In the genomic region with DNA sequence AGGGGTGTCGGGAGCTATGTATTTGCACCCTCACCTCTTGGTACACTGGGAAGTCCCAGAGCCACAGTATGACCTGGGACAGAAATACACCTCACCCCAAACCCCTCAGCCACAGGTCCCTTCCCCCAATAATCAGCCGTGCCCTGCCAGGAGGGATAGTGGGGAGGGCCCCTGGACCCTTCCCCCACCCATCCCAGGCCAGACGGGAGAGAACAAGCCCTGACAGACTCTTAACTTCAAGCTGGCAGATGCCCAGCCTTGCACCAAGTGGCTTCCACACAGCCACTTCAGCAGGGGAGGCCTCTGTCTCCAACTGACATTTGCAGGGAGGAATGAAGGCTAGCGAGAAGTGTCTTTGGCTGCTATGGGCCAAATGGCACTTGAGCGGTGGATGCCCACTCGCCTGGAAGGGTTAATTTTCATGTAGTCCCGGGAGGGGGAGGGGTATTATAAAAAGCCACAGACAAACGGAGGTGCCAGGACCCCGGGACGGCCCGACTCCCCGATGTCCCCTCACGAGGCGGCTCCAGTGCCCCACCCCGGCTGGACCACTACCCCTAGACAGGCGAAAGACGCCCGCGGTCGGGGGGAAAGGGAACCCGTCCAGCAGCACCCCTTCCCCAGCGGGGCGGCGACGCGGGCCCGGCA, we compare ENCODE assay signal across 8 cellular contexts. TPM values are rescaled to one million over a fixed set of nuclear protein-coding genes. Genes with fewer than 3 reads are reported as not detected.
DNase-seq lines count a peak whose midpoint lies in the region; ATAC-seq, FAIRE-seq and TF ChIP-seq lines count a peak whose summit lies in the region.

No MANE protein-coding gene starts in this region.

- TF ChIP-seq EP300 in HepG2 (IDR thresholded peaks at IDR 0.05; ENCODE audit: low read depth in 2 of 2, low read length in 2 of 2) (no peak), HepG2 (CRISPR knock-in tag; IDR thresholded peaks at IDR 0.05; ENCODE audit: borderline replicate concordance) (no peak), tibial nerve (IDR thresholded peaks at IDR 0.05) (no peak)

- intact Hi-C loops in HepG2 (cut with micrococcal nuclease; ENCODE audit: unreplicated experiment): no loop called here

- H3K9me3 ChIP-seq in HepG2 (ENCODE audit: low read length) (no peaks in the 10 kb centered on the region), tibial nerve (peaks cover 0 to 2% (median 0%) of the 10 kb centered on the region in 4 donors)

- H3K4me3 ChIP-seq in HepG2 (replicated peaks in 1 of 3; ENCODE audit: insufficient read depth in 1 of 3, low read depth in 2 of 3, low read length in 3 of 3): peak overlapping the region; percentile 61 to 72 (median 62); a peak in 4 of 6 replicates
- peak overlapping the region; percentile 37 to 62 (median 51) for H3K4me3 ChIP-seq in tibial nerve

- TF ChIP-seq RAD21 in HepG2 (CRISPR knock-in tag; IDR thresholded peaks at IDR 0.05): no peak

- POLR2A ChIA-PET in HepG2 (lab: Yijun Ruan, JAX): interaction anchor here (0.8 to 1.8 kb wide), 3 partner anchors 10 to 253 kb away, joined by 3 to 4 read pairs (median 3); a partner anchor contains a TSS

- H3K27me3 ChIP-seq in HepG2 (ENCODE audit: control insufficient read depth in 1 of 2, insufficient read depth in 2 of 2, low read length in 2 of 2): peaks cover 6 to 37% of the 10 kb centered on the region in 2 experiments
- H3K27me3 ChIP-seq in tibial nerve: no peaks in the 10 kb centered on the region

- H3K27me3 Mint-ChIP-seq in central memory CD8-positive, alpha-beta T cell: peaks cover 46% of the 10 kb centered on the region

- FAIRE-seq in HepG2 (lab: Jason Lieb, UNC): no peak

- no peak for ATAC-seq in central memory CD8-positive, alpha-beta T cell (replicated peaks; ENCODE audit: extremely low read depth, poor library complexity, severe bottlenecking)
- ATAC-seq in HepG2 (peak; percentile 42), HG03378 (IDR thresholded peaks at IDR 0.05; ENCODE audit: unreplicated experiment) (no peak)

- peaks cover 32% of the 10 kb centered on the region for H3K4me1 ChIP-seq in HepG2 (ENCODE audit: insufficient read depth, low read length)
- peaks cover 0 to 30% (median 12%) of the 10 kb centered on the region in 4 donors for H3K4me1 ChIP-seq in tibial nerve

- no peaks in the 10 kb centered on the region for H4K20me1 ChIP-seq in HepG2 (ENCODE audit: insufficient read depth, low read length)

- DNase-seq in AG08396 (ENCODE audit: low spot score) (peak; percentile 24), M059J (ENCODE audit: low read depth) (peak; percentile 67), HepG2 (ENCODE audit: low spot score) (no peak), tibial nerve (ENCODE audit: low spot score in 2 of 2) (no peak), mesenteric fat pad (ENCODE audit: low spot score) (no peak), GOT3 (lab: John Stamatoyannopoulos, UW) (no peak)
- DNase-seq in central memory CD8-positive, alpha-beta T cell (ENCODE audit: low spot score in 2 of 2): no peak

- no peaks in the 10 kb centered on the region for H3K9me3 Mint-ChIP-seq in central memory CD8-positive, alpha-beta T cell

- no peak for TF ChIP-seq CTCF in HepG2 (CRISPR knock-in tag; IDR thresholded peaks at IDR 0.05)
- TF ChIP-seq CTCF in tibial nerve (IDR thresholded peaks at IDR 0.05): no peak

- in situ Hi-C loops in HepG2 (cut with HindIII; ENCODE audit: extremely low pct_ligation_motif_present, low pct_unique_long_range_greater_than_20kb): no loop called here

- peaks cover 8% of the 10 kb centered on the region for H3K4me1 Mint-ChIP-seq in central memory CD8-positive, alpha-beta T cell

- no peaks in the 10 kb centered on the region for H3K79me2 ChIP-seq in HepG2 (ENCODE audit: insufficient read depth, low read length)

- H3K4me3 Mint-ChIP-seq in central memory CD8-positive, alpha-beta T cell: peak overlapping the region; percentile 65

- H3K27ac ChIP-seq in HepG2 (ENCODE audit: extremely low read length, insufficient read depth, low read length) (no peak overlapping the region), tibial nerve (peak overlapping the region; percentile 80 to 87 (median 84))

- no peaks in the 10 kb centered on the region for H3K36me3 Mint-ChIP-seq in central memory CD8-positive, alpha-beta T cell (ENCODE audit: insufficient read depth)

- peak overlapping the region; percentile 94 for H3K4me2 ChIP-seq in HepG2 (ENCODE audit: low read depth, low read length)

- CTCF ChIA-PET in HepG2 (lab: Yijun Ruan, JAX; ENCODE audit: low intra/inter-chr PET ratio, low total read pairs): no interaction called here

- no peak overlapping the region for H3K27ac Mint-ChIP-seq in central memory CD8-positive, alpha-beta T cell (ENCODE audit: low read depth)

- H3K36me3 ChIP-seq in HepG2 (replicated peaks in 1 of 2; ENCODE audit: control insufficient read depth in 1 of 2, insufficient read depth in 2 of 2, low read length in 2 of 2) (no peaks in the 10 kb centered on the region), tibial nerve (no peaks in the 10 kb centered on the region)

- BruUV-seq in HepG2 (replicated peaks; lab: Mats Ljungman, UMichigan): no TSS peak

- no peak overlapping the region for H3K9ac ChIP-seq in HepG2 (ENCODE audit: insufficient read depth, low read depth, low read length)

- H2AFZ ChIP-seq in HepG2 (ENCODE audit: low read length): no peak overlapping the region

- TF ChIP-seq POLR2A in HepG2 (IDR thresholded peaks at IDR 0.05; ENCODE audit: insufficient read depth in 1 of 2, low read depth in 2 of 2, low read length in 2 of 2) (no peak), tibial nerve (IDR thresholded peaks at IDR 0.05) (no peak)

- 11% methylated on average over 3 of the region's 27 CpGs for WGBS in HepG2 (ENCODE audit: low lambda C conversion rate)
- WGBS in tibial nerve, 2 donors: 7 to 15% methylated on average over 7 to 27 of the region's 27 CpGs

RNA-seq across cellular contexts. Expression of a gene that starts 0.5 kb away (rescaled TPM):
- total RNA-seq in M059J (2014; rRNA removed; shearing (Covaris generic)): 22.3 and 38.2 TPM in 2 replicates
- total RNA-seq in HepG2 (2016; rRNA removed; fragmentation: Illumina TruSeq; extraction: Trizol) (5.4 and 7.2 TPM in 2 replicates), tibial nerve (10 to 100 TPM; 10.2 to 31.2 (median 23.7) TPM), mesenteric fat pad (27.1 TPM)
- total RNA-seq in HepG2 (2016; cell fraction: cytosol; rRNA removed; fragmentation: Illumina TruSeq; extraction: Trizol; ENCODE audit: low read depth): 4.9 and 5.4 TPM in 2 replicates
- total RNA-seq in HepG2 (2016; cell fraction: insoluble cytoplasmic fraction; rRNA removed; fragmentation: Illumina TruSeq; extraction: Trizol): 5.3 and 8.1 TPM in 2 replicates
- total RNA-seq in HepG2 (2016; cell fraction: membrane; rRNA removed; fragmentation: Illumina TruSeq; extraction: Trizol): 9.5 and 9.8 TPM in 2 replicates
- total RNA-seq in HepG2 (2016; cell fraction: nucleus; rRNA removed; fragmentation: Illumina TruSeq; extraction: Trizol): 2.3 TPM in 2 replicates
- 2.1 and 2.4 TPM in 2 replicates for polyA plus RNA-seq in HepG2 (2011; rRNA removed)
- 1.5 and 1.8 TPM in 2 replicates for polyA plus RNA-seq in HepG2 (2011; cell fraction: cytosol; rRNA removed)
- 0.77 and 1.0 TPM in 2 replicates for polyA plus RNA-seq in HepG2 (2011; cell fraction: nucleus; rRNA removed)
- polyA plus RNA-seq in HepG2 (2012): 0.56 and 0.93 TPM in 2 replicates
- polyA plus RNA-seq in HepG2 (2016; cell fraction: cytosol; fragmentation: Illumina TruSeq; extraction: Trizol; ENCODE audit: low read depth): 5.2 and 6.1 TPM in 2 replicates
- polyA plus RNA-seq in HepG2 (2016; cell fraction: insoluble cytoplasmic fraction; fragmentation: Illumina TruSeq; extraction: Trizol; ENCODE audit: low read depth): 6.7 and 6.9 TPM in 2 replicates
- 7.6 and 7.9 TPM in 2 replicates for polyA plus RNA-seq in HepG2 (2016; cell fraction: membrane; fragmentation: Illumina TruSeq; extraction: Trizol; ENCODE audit: low read depth)
- 2.5 and 2.7 TPM in 2 replicates for polyA plus RNA-seq in HepG2 (2016; cell fraction: nucleus; fragmentation: Illumina TruSeq; extraction: Trizol; ENCODE audit: insufficient read depth, low read depth)
- polyA minus RNA-seq in HepG2 (2011; rRNA and poly(A)+ RNA removed; ENCODE audit: low replicate concordance): 0.74 and 6.6 TPM in 2 replicates
- polyA minus RNA-seq in HepG2 (2011; cell fraction: cytosol; rRNA and poly(A)+ RNA removed): 1.2 and 1.5 TPM in 2 replicates
- polyA minus RNA-seq in HepG2 (2011; cell fraction: nucleus; rRNA and poly(A)+ RNA removed): 1.7 and 1.9 TPM in 2 replicates

RNA-seq across cellular contexts. Expression of a gene that starts 51.1 kb away (rescaled TPM):
- 182 and 233 TPM in 2 replicates for total RNA-seq in M059J (2014; rRNA removed; shearing (Covaris generic))
- 166 and 305 TPM in 2 replicates for total RNA-seq in HepG2 (2016; rRNA removed; fragmentation: Illumina TruSeq; extraction: Trizol)
- total RNA-seq in HepG2 (2016; cell fraction: cytosol; rRNA removed; fragmentation: Illumina TruSeq; extraction: Trizol; ENCODE audit: low read depth): 37.3 and 46.0 TPM in 2 replicates
- 177 and 299 TPM in 2 replicates for total RNA-seq in HepG2 (2016; cell fraction: insoluble cytoplasmic fraction; rRNA removed; fragmentation: Illumina TruSeq; extraction: Trizol)
- total RNA-seq in HepG2 (2016; cell fraction: membrane; rRNA removed; fragmentation: Illumina TruSeq; extraction: Trizol): 67.8 and 83.4 TPM in 2 replicates
- 140 and 152 TPM in 2 replicates for total RNA-seq in HepG2 (2016; cell fraction: nucleus; rRNA removed; fragmentation: Illumina TruSeq; extraction: Trizol)
- polyA plus RNA-seq in HepG2 (2011; rRNA removed): 56.3 and 64.4 TPM in 2 replicates
- polyA plus RNA-seq in HepG2 (2011; cell fraction: cytosol; rRNA removed): 36.1 and 53.3 TPM in 2 replicates
- polyA plus RNA-seq in HepG2 (2011; cell fraction: nucleus; rRNA removed): 68.0 and 80.6 TPM in 2 replicates
- polyA plus RNA-seq in HepG2 (2012): 110 and 117 TPM in 2 replicates
- polyA plus RNA-seq in HepG2 (2016; cell fraction: cytosol; fragmentation: Illumina TruSeq; extraction: Trizol; ENCODE audit: low read depth): 14.3 and 16.1 TPM in 2 replicates
- 281 and 295 TPM in 2 replicates for polyA plus RNA-seq in HepG2 (2016; cell fraction: insoluble cytoplasmic fraction; fragmentation: Illumina TruSeq; extraction: Trizol; ENCODE audit: low read depth)
- polyA plus RNA-seq in HepG2 (2016; cell fraction: membrane; fragmentation: Illumina TruSeq; extraction: Trizol; ENCODE audit: low read depth): 29.4 and 38.8 TPM in 2 replicates
- polyA plus RNA-seq in HepG2 (2016; cell fraction: nucleus; fragmentation: Illumina TruSeq; extraction: Trizol; ENCODE audit: insufficient read depth, low read depth): 174 and 180 TPM in 2 replicates
- 72.7 and 122 TPM in 2 replicates for polyA minus RNA-seq in HepG2 (2011; rRNA and poly(A)+ RNA removed; ENCODE audit: low replicate concordance)
- 73.0 and 79.8 TPM in 2 replicates for polyA minus RNA-seq in HepG2 (2011; cell fraction: cytosol; rRNA and poly(A)+ RNA removed)
- 125 and 154 TPM in 2 replicates for polyA minus RNA-seq in HepG2 (2011; cell fraction: nucleus; rRNA and poly(A)+ RNA removed)
- total RNA-seq in tibial nerve: 100 to 1,000 TPM in 3 of 4 donors, 10 to 100 TPM in 1; 79.7 to 135 (median 109) TPM
- total RNA-seq in mesenteric fat pad: 95.2 TPM

RNA-seq across cellular contexts. Expression of a gene that starts 51.7 kb away (rescaled TPM):
- total RNA-seq in M059J (2014; rRNA removed; shearing (Covaris generic)): 85.1 and 88.1 TPM in 2 replicates
- total RNA-seq in HepG2 (2016; rRNA removed; fragmentation: Illumina TruSeq; extraction: Trizol) (84.8 and 98.0 TPM in 2 replicates), tibial nerve (10 to 100 TPM; 12.2 to 38.1 (median 23.8) TPM), mesenteric fat pad (32.8 TPM)
- total RNA-seq in HepG2 (2016; cell fraction: cytosol; rRNA removed; fragmentation: Illumina TruSeq; extraction: Trizol; ENCODE audit: low read depth): 40.9 and 53.0 TPM in 2 replicates
- total RNA-seq in HepG2 (2016; cell fraction: insoluble cytoplasmic fraction; rRNA removed; fragmentation: Illumina TruSeq; extraction: Trizol): 88.0 and 114 TPM in 2 replicates
- 51.0 and 60.6 TPM in 2 replicates for total RNA-seq in HepG2 (2016; cell fraction: membrane; rRNA removed; fragmentation: Illumina TruSeq; extraction: Trizol)
- 37.3 and 44.7 TPM in 2 replicates for total RNA-seq in HepG2 (2016; cell fraction: nucleus; rRNA removed; fragmentation: Illumina TruSeq; extraction: Trizol)
- polyA plus RNA-seq in HepG2 (2011; rRNA removed): 43.2 and 57.7 TPM in 2 replicates
- polyA plus RNA-seq in HepG2 (2011; cell fraction: cytosol; rRNA removed): 29.4 and 47.2 TPM in 2 replicates
- 14.4 and 22.1 TPM in 2 replicates for polyA plus RNA-seq in HepG2 (2011; cell fraction: nucleus; rRNA removed)
- polyA plus RNA-seq in HepG2 (2012): 56.4 and 66.6 TPM in 2 replicates
- polyA plus RNA-seq in HepG2 (2016; cell fraction: cytosol; fragmentation: Illumina TruSeq; extraction: Trizol; ENCODE audit: low read depth): 40.3 and 46.7 TPM in 2 replicates
- 108 and 130 TPM in 2 replicates for polyA plus RNA-seq in HepG2 (2016; cell fraction: insoluble cytoplasmic fraction; fragmentation: Illumina TruSeq; extraction: Trizol; ENCODE audit: low read depth)
- 49.0 and 60.3 TPM in 2 replicates for polyA plus RNA-seq in HepG2 (2016; cell fraction: membrane; fragmentation: Illumina TruSeq; extraction: Trizol; ENCODE audit: low read depth)
- polyA plus RNA-seq in HepG2 (2016; cell fraction: nucleus; fragmentation: Illumina TruSeq; extraction: Trizol; ENCODE audit: insufficient read depth, low read depth): 67.9 and 77.3 TPM in 2 replicates
- polyA minus RNA-seq in HepG2 (2011; rRNA and poly(A)+ RNA removed; ENCODE audit: low replicate concordance): 8.8 and 12.4 TPM in 2 replicates
- 8.7 and 14.6 TPM in 2 replicates for polyA minus RNA-seq in HepG2 (2011; cell fraction: cytosol; rRNA and poly(A)+ RNA removed)
- 37.0 and 37.7 TPM in 2 replicates for polyA minus RNA-seq in HepG2 (2011; cell fraction: nucleus; rRNA and poly(A)+ RNA removed)

Comparison
In these comparisons a context has a peak if more than half of its experiments do, and no peak if none do; other contexts are left out.
1. DNase-seq: peak in AG08396 (single experiment) and M059J (single experiment); none in central memory CD8-positive, alpha-beta T cell (0 of 2), HepG2 (single experiment), tibial nerve (0 of 2), mesenteric fat pad (single experiment) and GOT3 (single experiment).